8 cellular contexts compared by ENCODE assay signal in the genomic region with DNA sequence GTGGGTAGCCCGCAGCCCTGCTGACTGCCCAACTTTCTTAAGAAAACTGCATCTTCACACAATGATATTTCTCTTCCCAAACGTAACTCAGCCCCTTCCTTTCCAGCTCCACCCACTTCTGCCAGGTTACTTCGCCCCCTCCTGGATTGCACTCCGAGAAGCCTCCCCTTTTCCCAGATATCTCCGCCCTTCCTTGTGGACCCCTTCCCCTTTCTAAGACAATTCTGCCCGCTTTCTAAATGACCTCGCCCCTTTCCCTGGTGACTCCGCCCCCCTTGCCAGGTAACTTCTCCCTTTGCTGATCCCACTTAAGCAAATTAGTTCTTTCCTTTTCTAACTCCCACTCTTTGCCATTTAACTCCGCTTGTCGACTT. TPM values are rescaled to one million over a fixed set of nuclear protein-coding genes. Genes with fewer than 3 reads are reported as not detected.
DNase-seq lines count a peak whose midpoint lies in the region; ATAC-seq and TF ChIP-seq lines count a peak whose summit lies in the region.

No MANE protein-coding gene starts in this region.

- H3K9me3 Mint-ChIP-seq in brain (no peaks in the 10 kb centered on the region), mesothelial cell of epicardium (no peaks in the 10 kb centered on the region)

- TF ChIP-seq CTCF in brain (conservative IDR thresholded peaks at IDR 0.05), result no peak
- no peak for TF ChIP-seq CTCF in mesothelial cell of epicardium (IDR thresholded peaks at IDR 0.05; ENCODE audit: unreplicated experiment)

- DNase-seq in ELF-1 (ENCODE audit: low read depth, low spot score) (peak; percentile 91), mesothelial cell of epicardium (ENCODE audit: low spot score in 2 of 2, unreplicated experiment in 2 of 2) (no peak), KG1 (lab: John Stamatoyannopoulos, UW) (no peak)

- peaks cover 35% of the 10 kb centered on the region for H3K4me1 Mint-ChIP-seq in brain
- H3K4me1 Mint-ChIP-seq in mesothelial cell of epicardium, result peaks cover 25% of the 10 kb centered on the region

- ATAC-seq in HG02938 (IDR thresholded peaks at IDR 0.05; ENCODE audit: unreplicated experiment) (peak; percentile 11), HG03378 (IDR thresholded peaks at IDR 0.05; ENCODE audit: unreplicated experiment) (no peak), GM21786 (IDR thresholded peaks at IDR 0.05; ENCODE audit: unreplicated experiment) (no peak), HG02884 (IDR thresholded peaks at IDR 0.05; ENCODE audit: unreplicated experiment) (no peak)

- peak overlapping the region; percentile 93 to 98 (median 95) for H3K4me3 Mint-ChIP-seq in brain
- H3K4me3 Mint-ChIP-seq in mesothelial cell of epicardium, result peak overlapping the region; percentile 91

- H3K27me3 Mint-ChIP-seq in brain, result peaks cover 13% of the 10 kb centered on the region
- H3K27me3 Mint-ChIP-seq in mesothelial cell of epicardium (ENCODE audit: low read depth), result peaks cover 15% of the 10 kb centered on the region

- H3K36me3 Mint-ChIP-seq in brain (no peaks in the 10 kb centered on the region), mesothelial cell of epicardium (peaks cover 2% of the 10 kb centered on the region)

- H3K27ac Mint-ChIP-seq in brain (peak overlapping the region; percentile 83 to 96 (median 92)), mesothelial cell of epicardium (peak overlapping the region; percentile 93)

RNA-seq across cellular contexts. Expression of a gene that starts 2.6 kb away (rescaled TPM):
- 1.5 TPM for polyA plus RNA-seq in brain (ENCODE audit: insufficient read depth, low read depth, low replicate concordance)
- 8.1 to 8.9 TPM (median 8.6 TPM) in 3 replicates for total RNA-seq in mesothelial cell of epicardium

RNA-seq across cellular contexts. Expression of a gene that starts 26.9 kb away (rescaled TPM):
- polyA plus RNA-seq in brain (ENCODE audit: insufficient read depth, low read depth, low replicate concordance), result 186 TPM
- 59.5 to 60.1 TPM (median 60.0 TPM) in 3 replicates for total RNA-seq in mesothelial cell of epicardium

RNA-seq across cellular contexts. Expression of a gene that starts 27.9 kb away (rescaled TPM):
- polyA plus RNA-seq in brain (ENCODE audit: insufficient read depth, low read depth, low replicate concordance), result 5.1 TPM
- 24.9 to 25.9 TPM (median 25.1 TPM) in 3 replicates for total RNA-seq in mesothelial cell of epicardium

RNA-seq across cellular contexts. Expression of a gene that starts 29.5 kb away (rescaled TPM):
- 1.6 TPM for polyA plus RNA-seq in brain (ENCODE audit: insufficient read depth, low read depth, low replicate concordance)
- 0.54 to 0.56 TPM in 2 of 3 replicates, not detected in the other for total RNA-seq in mesothelial cell of epicardium

RNA-seq across cellular contexts. Expression of a gene that starts 33.2 kb away (rescaled TPM):
- polyA plus RNA-seq in brain (ENCODE audit: insufficient read depth, low read depth, low replicate concordance), result 6.8 TPM
- total RNA-seq in mesothelial cell of epicardium, result not detected in 3 replicates
